Comparison of ENCODE assay signal across 9 cellular contexts in the genomic region with DNA sequence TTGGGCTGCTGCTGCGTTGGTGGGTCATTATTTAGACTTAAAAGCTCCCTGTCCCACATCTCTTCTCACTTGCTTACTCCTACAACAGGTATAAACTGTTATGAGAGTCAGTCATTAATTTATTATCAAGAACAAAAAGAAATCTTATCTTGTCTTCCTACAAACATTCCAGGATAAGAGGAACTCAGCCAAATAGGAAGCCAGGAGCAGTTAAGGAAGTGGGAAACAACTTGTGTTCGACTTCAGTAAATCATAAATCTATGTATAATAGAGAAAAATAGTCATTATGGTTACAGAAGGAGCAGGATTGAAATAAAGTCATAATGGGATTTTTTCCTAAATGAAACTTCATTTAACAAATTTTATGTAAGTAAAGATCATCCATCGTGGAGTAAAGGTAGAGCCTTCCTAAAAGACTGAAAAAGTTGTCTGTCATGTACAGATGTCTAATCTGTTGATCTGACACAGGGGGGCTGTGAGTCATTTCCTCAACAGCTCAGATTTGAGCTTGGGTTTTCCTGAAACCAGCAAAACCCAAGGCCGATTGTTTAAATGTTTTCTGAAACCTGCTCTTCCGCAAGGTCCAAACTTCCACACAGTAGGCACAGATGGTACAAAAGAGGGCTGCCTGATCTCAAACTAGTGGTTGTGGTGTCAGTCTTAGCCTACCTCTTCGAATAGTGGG. TPM values are rescaled to one million over a fixed set of nuclear protein-coding genes. Genes with fewer than 3 reads are reported as not detected.
A peak's percentile ranks its signal among the peaks of the same experiment; 100 is the strongest.
DNase-seq lines count a peak whose midpoint lies in the region; ATAC-seq and TF ChIP-seq lines count a peak whose summit lies in the region.
"Had no signal": no experiment of that assay in that cellular context is flagged by ENCODE, and none has a peak within 500 bp of the region (broad histone marks: within the 10 kb centered on the region; RNA-seq: fewer than 3 reads in every experiment).

No MANE protein-coding gene starts in this region.

- H3K9me2 ChIP-seq in OCI-LY7 (ENCODE audit: insufficient read depth, low read length) = no peaks in the 10 kb centered on the region

- DNase-seq in DND-41 = peak; percentile 57
- DNase-seq in Jurkat, Clone E6-1 (ENCODE audit: low read depth, low spot score) = peak; percentile 5
- peak; percentile 69 for DNase-seq in brain microvascular endothelial cell
- DNase-seq in OCI-LY7 (ENCODE audit: low spot score) = no peak
- no peak for DNase-seq in occipital lobe (lab: John Stamatoyannopoulos, UW)
- DNase-seq in effector CD4-positive, alpha-beta T cell = no peak
- DNase-seq: NCI-H526 had no signal

- intact Hi-C loops in OCI-LY7 (cut with micrococcal nuclease; ENCODE audit: unreplicated experiment) = no loop called here

- no peak overlapping the region for H3K9ac ChIP-seq in DND-41 (ENCODE audit: low read depth, low read length)

- no peak overlapping the region for H3K4me3 ChIP-seq in DND-41 (ENCODE audit: low read depth in 1 of 2, low read length in 2 of 2)
- no peak overlapping the region for H3K4me3 ChIP-seq in Jurkat, Clone E6-1 (ENCODE audit: low read length)
- H3K4me3 ChIP-seq in brain microvascular endothelial cell (ENCODE audit: low read depth, low read length) = no peak overlapping the region
- H3K4me3 ChIP-seq in mesodermal cell (ENCODE audit: extremely low read depth, insufficient read depth, low read length, poor library complexity, severe bottlenecking) = no peak overlapping the region
- no peak overlapping the region for H3K4me3 ChIP-seq in OCI-LY7 (ENCODE audit: low read depth, low read length, poor library complexity, severe bottlenecking)

- H4K20me1 ChIP-seq in DND-41 (ENCODE audit: insufficient read depth, low read length) (no peaks in the 10 kb centered on the region), OCI-LY7 (ENCODE audit: insufficient read depth, low read length) (no peaks in the 10 kb centered on the region)

- BruUV-seq in OCI-LY7 (replicated peaks; lab: Mats Ljungman, UMichigan) = no TSS peak

- H3K27me3 ChIP-seq in DND-41 (ENCODE audit: insufficient read depth, low read length, poor library complexity) = no peaks in the 10 kb centered on the region
- H3K27me3 ChIP-seq in brain microvascular endothelial cell (replicated peaks) = no peaks in the 10 kb centered on the region

- TF ChIP-seq CTCF in DND-41 (IDR thresholded peaks at IDR 0.05; ENCODE audit: borderline replicate concordance, extremely low read depth, low read length, poor library complexity, severe bottlenecking) (no peak), brain microvascular endothelial cell (IDR thresholded peaks at IDR 0.05; ENCODE audit: low read depth, low read length, missing control alignments) (no peak), OCI-LY7 (conservative IDR thresholded peaks at IDR 0.05; ENCODE audit: low read length) (no peak)

- H3K9me3 ChIP-seq in DND-41 (ENCODE audit: insufficient read depth, low read length, severe bottlenecking) (no peaks in the 10 kb centered on the region), mesodermal cell (ENCODE audit: control insufficient read depth, low read length) (no peaks in the 10 kb centered on the region), OCI-LY7 (ENCODE audit: low read length) (no peaks in the 10 kb centered on the region)

- POLR2A ChIA-PET in OCI-LY7 (lab: Charles Lee) = no interaction called here

- H2AFZ ChIP-seq in DND-41 (ENCODE audit: low read depth, low read length) (no peak overlapping the region), OCI-LY7 (ENCODE audit: low read length) (no peak overlapping the region)

- no peak overlapping the region for H3K27ac ChIP-seq in DND-41 (ENCODE audit: low read length)
- peak overlapping the region; percentile 35 for H3K27ac ChIP-seq in brain microvascular endothelial cell
- H3K27ac ChIP-seq in mesodermal cell (ENCODE audit: low read depth, low read length, severe bottlenecking) = peak overlapping the region; percentile 86
- no peak overlapping the region for H3K27ac ChIP-seq in OCI-LY7 (ENCODE audit: low read depth, low read length, poor library complexity, severe bottlenecking)

- in situ Hi-C loops in brain microvascular endothelial cell (cut with HindIII; ENCODE audit: low pct_ligation_motif_present, low sequenced_read_pairs) = no loop called here

- peak overlapping the region; percentile 43; the same call in 1 of the 2 replicates for H3K4me2 ChIP-seq in DND-41 (ENCODE audit: insufficient read depth, low read length)
- no peak overlapping the region for H3K4me2 ChIP-seq in OCI-LY7 (ENCODE audit: low read length)

- CTCF ChIA-PET in OCI-LY7 (lab: Charles Lee; ENCODE audit: unreplicated experiment) = no interaction called here

- ATAC-seq in DND-41 (ENCODE audit: insufficient read depth, low read depth) = peak; percentile 90
- ATAC-seq in HG02642 (IDR thresholded peaks at IDR 0.05; ENCODE audit: poor library complexity, unreplicated experiment) = no peak

- H3K79me2 ChIP-seq in DND-41 (ENCODE audit: insufficient read depth, low read length) (no peaks in the 10 kb centered on the region), OCI-LY7 (ENCODE audit: insufficient read depth, low read depth, low read length) (no peaks in the 10 kb centered on the region)

- H3K4me1 ChIP-seq in DND-41 (ENCODE audit: insufficient read depth, low read length) = peaks cover 22% of the 10 kb centered on the region
- H3K4me1 ChIP-seq in mesodermal cell (ENCODE audit: control insufficient read depth, insufficient read depth, low read length, poor library complexity, severe bottlenecking) = peaks cover 51% of the 10 kb centered on the region
- no peaks in the 10 kb centered on the region for H3K4me1 ChIP-seq in OCI-LY7 (ENCODE audit: insufficient read depth, low read length, poor library complexity, severe bottlenecking)

- no peaks in the 10 kb centered on the region for H3K36me3 ChIP-seq in DND-41 (ENCODE audit: insufficient read depth, low read length)
- H3K36me3 ChIP-seq in brain microvascular endothelial cell (replicated peaks) = peaks cover 23% of the 10 kb centered on the region
- peaks cover 45% of the 10 kb centered on the region for H3K36me3 ChIP-seq in mesodermal cell (ENCODE audit: control insufficient read depth, insufficient read depth, low read length)
- no peaks in the 10 kb centered on the region for H3K36me3 ChIP-seq in OCI-LY7 (ENCODE audit: insufficient read depth, low read length)

- WGBS in mesodermal cell (ENCODE audit: insufficient coverage in 2 of 2), 2 experiments = 70 to 83% methylated on average over 1 to 2 of the region's 6 CpGs

RNA-seq across cellular contexts. Expression of gene LRRTM2, which starts 25.3 kb away (rescaled TPM):
- not detected for polyA plus RNA-seq in Jurkat, Clone E6-1 (2012; ENCODE audit: insufficient read depth, insufficient read length)
- polyA plus RNA-seq in mesodermal cell (2013, experiment 1 of 2) = 0.44 TPM
- 0.40 TPM for polyA plus RNA-seq in mesodermal cell (2013, experiment 2 of 2)
- total RNA-seq in OCI-LY7 (2014; rRNA removed; shearing (Covaris generic)) = 0.05 and 0.22 TPM in 2 replicates
- total RNA-seq in OCI-LY7 (2022) (not detected in 2 replicates), occipital lobe (104 TPM)

Comparison
In these comparisons a context has a peak if more than half of its experiments do, and no peak if none do; other contexts are left out.
1. DNase-seq: peak in DND-41 (single experiment), Jurkat, Clone E6-1 (single experiment) and brain microvascular endothelial cell (single experiment); none in OCI-LY7 (single experiment), occipital lobe (single experiment) and effector CD4-positive, alpha-beta T cell (single experiment).
2. H3K27ac ChIP-seq: peak in brain microvascular endothelial cell (single experiment) and mesodermal cell (single experiment); none in DND-41 (single experiment) and OCI-LY7 (single experiment).
3. RNA of gene LRRTM2, which starts 25.3 kb away (total RNA-seq): 104 TPM in occipital lobe (single experiment); 0.05 to 0.22 TPM in OCI-LY7; every median in the first group is over 10 times any median in the second.